2 cellular contexts compared by ENCODE assay signal in genomic region chr16:1926223-1926718, GRCh38.
TF ChIP-seq lines count a peak whose summit lies in the region.

No MANE protein-coding gene starts in this region.

TF ChIP-seq in A549, 52 proteins besides CTCF, POLR2A, EP300 and RAD21 (continued from another document):
- TF ChIP-seq MYC (IDR thresholded peaks at IDR 0.05; ENCODE audit: borderline replicate concordance, low read length) (no peak), HOXA7 (CRISPR knock-in tag; IDR thresholded peaks at IDR 0.05) (no peak), BCL3 (IDR thresholded peaks at IDR 0.05) (no peak), RFX5 (IDR thresholded peaks at IDR 0.05) (no peak), SMC3 (IDR thresholded peaks at IDR 0.05) (no peak), JUN (IDR thresholded peaks at IDR 0.05) (no peak), HOXB13 (CRISPR knock-in tag; IDR thresholded peaks at IDR 0.05; ENCODE audit: low read depth) (no peak), SREBF2 (IDR thresholded peaks at IDR 0.05) (no peak), FOXS1 (CRISPR knock-in tag; IDR thresholded peaks at IDR 0.05) (no peak), CHD4 (IDR thresholded peaks at IDR 0.05; ENCODE audit: borderline replicate concordance) (no peak), PHF8 (IDR thresholded peaks at IDR 0.05; ENCODE audit: borderline replicate concordance, low read depth) (no peak), ZC3H11A (IDR thresholded peaks at IDR 0.05) (no peak), ZSCAN20 (CRISPR knock-in tag; IDR thresholded peaks at IDR 0.05) (no peak)
TF ChIP-seq in A549: peak in this region for 0.

TF ChIP-seq in Ishikawa, 13 proteins besides CTCF, POLR2A, EP300 and RAD21 (continued from another document):
- no peak for TF ChIP-seq REST (IDR thresholded peaks at IDR 0.05; ENCODE audit: low read depth)
